In the genomic region with DNA sequence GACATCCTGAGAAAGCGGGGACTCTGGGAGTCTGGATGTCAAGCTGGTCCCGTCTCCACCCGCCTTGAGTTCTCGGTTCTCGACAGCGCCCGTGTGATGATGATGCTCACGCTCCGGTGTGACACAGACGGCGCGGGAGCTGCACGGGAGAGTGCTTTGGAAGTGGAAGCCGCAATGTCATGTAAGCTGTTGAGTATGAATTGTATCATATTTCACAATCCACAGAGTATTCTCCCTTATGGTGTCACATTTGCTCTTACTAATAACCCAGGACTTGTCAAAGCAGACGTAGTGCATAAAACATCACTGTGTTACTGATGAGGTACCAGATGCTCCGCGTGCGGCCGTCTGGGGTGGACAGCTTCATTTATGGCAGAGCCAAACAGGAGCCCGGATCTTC, we compare ENCODE assay signal across 8 cellular contexts.
DNase-seq lines count a peak whose midpoint lies in the region; ATAC-seq and TF ChIP-seq lines count a peak whose summit lies in the region.

No MANE protein-coding gene starts in this region.

- DNase-seq in CD14-positive monocyte (ENCODE audit: low spot score), result peak; percentile 79
- DNase-seq in HL-60 (ENCODE audit: low read depth in 1 of 2, low spot score in 1 of 2), result no peak
- no peak for DNase-seq in activated T-helper 2 cell treated with anti-CD3 and anti-CD28 coated beads, Interferon-gamma antibody, Interleukin-2, Interleukin-4, amounts not matched to agents 10 μg/mL and 5 μg/mL and 100 μg/mL, durations not matched to agents 14 hours and 24 hours and 36 hours (ENCODE audit: low spot score)
- no peak for DNase-seq in nephron progenitor cell
- no peak for DNase-seq in MG63
- no peak for DNase-seq in ecto neural progenitor cell (ENCODE audit: low spot score)
- no peak for DNase-seq in GDM1 (lab: John Stamatoyannopoulos, UW)

- TF ChIP-seq CTCF in CD14-positive monocyte (IDR thresholded peaks at IDR 0.05), result no peak
- no peak for TF ChIP-seq CTCF in HL-60 (IDR thresholded peaks at IDR 0.05; ENCODE audit: insufficient read depth, low read length)
- no peak for TF ChIP-seq CTCF in nephron progenitor cell (IDR thresholded peaks at IDR 0.05)

- peaks cover 31% of the 10 kb centered on the region for H3K36me3 ChIP-seq in MG63

- H3K36me3 Mint-ChIP-seq in CD14-positive monocyte (peaks cover 45 to 56% of the 10 kb centered on the region in 2 donors), nephron progenitor cell (ENCODE audit: low read depth) (peaks cover 18% of the 10 kb centered on the region)
- H3K36me3 Mint-ChIP-seq in activated T-helper 2 cell treated with anti-CD3 and anti-CD28 coated beads, Interferon-gamma antibody, Interleukin-2, Interleukin-4, amounts not matched to agents 10 μg/mL and 5 μg/mL and 100 μg/mL, durations not matched to agents 14 hours and 24 hours and 36 hours (ENCODE audit: low read depth), result peaks cover 68% of the 10 kb centered on the region

- H3K4me3 ChIP-seq in HL-60 (replicated peaks; ENCODE audit: insufficient read depth, low read length) (no peak overlapping the region), MG63 (no peak overlapping the region)

- H3K4me3 Mint-ChIP-seq in CD14-positive monocyte (peak overlapping the region in 1 of 2 donors; percentile 49), nephron progenitor cell (no peak overlapping the region)
- H3K4me3 Mint-ChIP-seq in activated T-helper 2 cell treated with anti-CD3 and anti-CD28 coated beads, Interferon-gamma antibody, Interleukin-2, Interleukin-4, amounts not matched to agents 10 μg/mL and 5 μg/mL and 100 μg/mL, durations not matched to agents 14 hours and 24 hours and 36 hours (ENCODE audit: low read depth), result peak overlapping the region; percentile 65

- peak overlapping the region in 5 of 7 donors; percentile 24 to 89 (median 55) for H3K27ac Mint-ChIP-seq in CD14-positive monocyte
- peak overlapping the region; percentile 85 for H3K27ac Mint-ChIP-seq in activated T-helper 2 cell treated with anti-CD3 and anti-CD28 coated beads, Interferon-gamma antibody, Interleukin-2, Interleukin-4, amounts not matched to agents 10 μg/mL and 5 μg/mL and 100 μg/mL, durations not matched to agents 14 hours and 24 hours and 36 hours
- H3K27ac Mint-ChIP-seq in nephron progenitor cell, result peak overlapping the region; percentile 98

- no peaks in the 10 kb centered on the region for H3K27me3 ChIP-seq in HL-60 (ENCODE audit: insufficient read depth, poor library complexity, severe bottlenecking)
- H3K27me3 ChIP-seq in MG63, result no peaks in the 10 kb centered on the region

- no peak for ATAC-seq in GM19467 (IDR thresholded peaks at IDR 0.05; ENCODE audit: unreplicated experiment)

- H3K27me3 Mint-ChIP-seq in CD14-positive monocyte (ENCODE audit: low read depth in 3 of 3), result peaks cover 0 to 5% (median 0%) of the 10 kb centered on the region in 3 donors
- H3K27me3 Mint-ChIP-seq in activated T-helper 2 cell treated with anti-CD3 and anti-CD28 coated beads, Interferon-gamma antibody, Interleukin-2, Interleukin-4, amounts not matched to agents 10 μg/mL and 5 μg/mL and 100 μg/mL, durations not matched to agents 14 hours and 24 hours and 36 hours (ENCODE audit: low read depth), result no peaks in the 10 kb centered on the region
- peaks cover 15% of the 10 kb centered on the region for H3K27me3 Mint-ChIP-seq in nephron progenitor cell (ENCODE audit: low read depth, poor library complexity)

- H3K4me1 Mint-ChIP-seq in CD14-positive monocyte, result peaks cover 25% of the 10 kb centered on the region
- peaks cover 65% of the 10 kb centered on the region for H3K4me1 Mint-ChIP-seq in activated T-helper 2 cell treated with anti-CD3 and anti-CD28 coated beads, Interferon-gamma antibody, Interleukin-2, Interleukin-4, amounts not matched to agents 10 μg/mL and 5 μg/mL and 100 μg/mL, durations not matched to agents 14 hours and 24 hours and 36 hours (ENCODE audit: low read depth)
- H3K4me1 Mint-ChIP-seq in nephron progenitor cell, result peaks cover 64% of the 10 kb centered on the region

- H3K9me3 ChIP-seq in MG63, result no peaks in the 10 kb centered on the region

- H3K9me3 Mint-ChIP-seq in CD14-positive monocyte (peaks cover 0 to 3% (median 0%) of the 10 kb centered on the region in 7 donors), nephron progenitor cell (no peaks in the 10 kb centered on the region)
- H3K9me3 Mint-ChIP-seq in activated T-helper 2 cell treated with anti-CD3 and anti-CD28 coated beads, Interferon-gamma antibody, Interleukin-2, Interleukin-4, amounts not matched to agents 10 μg/mL and 5 μg/mL and 100 μg/mL, durations not matched to agents 14 hours and 24 hours and 36 hours, result no peaks in the 10 kb centered on the region

- intact Hi-C loops in CD14-positive monocyte (cut with micrococcal nuclease), result no loop called here
- intact Hi-C loops in activated T-helper 2 cell treated with anti-CD3 and anti-CD28 coated beads, Interferon-gamma antibody, Interleukin-2, Interleukin-4, amounts not matched to agents 10 μg/mL and 5 μg/mL and 100 μg/mL, durations not matched to agents 14 hours and 24 hours and 36 hours (cut with micrococcal nuclease), result no loop called here

- peak overlapping the region; percentile 49; the same call in 1 of the 2 replicates for H3K27ac ChIP-seq in HL-60 (replicated peaks)
